Comparison of ENCODE assay signal across 8 cellular contexts in genomic region chr20:38446441-38447209, GRCh38. TPM values are rescaled to one million over a fixed set of nuclear protein-coding genes. Genes with fewer than 3 reads are reported as not detected.
A peak's percentile ranks its signal among the peaks of the same experiment; 100 is the strongest.
DNase-seq lines count a peak whose midpoint lies in the region; ATAC-seq and TF ChIP-seq lines count a peak whose summit lies in the region.

No MANE protein-coding gene starts in this region.

- H3K27me3 ChIP-seq in left lung = peaks cover 0 to 4% of the 10 kb centered on the region in 2 donors

- peaks cover 29% of the 10 kb centered on the region for H3K4me1 Mint-ChIP-seq in dendritic cell treated with granulocyte-macrophage colony-stimulating factor and Interleukin-4, amounts not matched to agents 40 ng/mL and 50 ng/mL, for 4 days (ENCODE audit: low read depth)

- H3K9me3 Mint-ChIP-seq in dendritic cell treated with granulocyte-macrophage colony-stimulating factor and Interleukin-4, amounts not matched to agents 40 ng/mL and 50 ng/mL, for 4 days = no peaks in the 10 kb centered on the region

- intact Hi-C loops in dendritic cell treated with granulocyte-macrophage colony-stimulating factor and Interleukin-4, amounts not matched to agents 40 ng/mL and 50 ng/mL, for 4 days (cut with micrococcal nuclease) = loop anchor here (1.0 kb wide), 1 partner anchor 11 kb away; the partner anchor contains the start of gene SNHG17
- intact Hi-C loops in left lung (cut with DNase I) = no loop called here

- H3K4me3 Mint-ChIP-seq in dendritic cell treated with granulocyte-macrophage colony-stimulating factor and Interleukin-4, amounts not matched to agents 40 ng/mL and 50 ng/mL, for 4 days = peak overlapping the region; percentile 84

- H3K36me3 Mint-ChIP-seq in dendritic cell treated with granulocyte-macrophage colony-stimulating factor and Interleukin-4, amounts not matched to agents 40 ng/mL and 50 ng/mL, for 4 days (ENCODE audit: low read depth) = peaks cover 35% of the 10 kb centered on the region

- peak overlapping the region; percentile 88 for H3K27ac Mint-ChIP-seq in dendritic cell treated with granulocyte-macrophage colony-stimulating factor and Interleukin-4, amounts not matched to agents 40 ng/mL and 50 ng/mL, for 4 days

- DNase-seq in C1 segment of cervical spinal cord (lab: John Stamatoyannopoulos, UW) (peak in 13 of 14 donors; percentile 42 to 85 (median 73)), NCI-H69 (lab: John Stamatoyannopoulos, UW) (peak; percentile 92), left lung (peak; percentile 91 to 99)
- DNase-seq in activated CD4-positive, alpha-beta T cell treated with anti-CD3 and anti-CD28 coated beads, Interleukin-2, amount 50 U/mL, for 1 hour = peak; percentile 94
- DNase-seq in stimulated activated CD4-positive, alpha-beta T cell treated with anti-CD3 and anti-CD28 coated beads, Interleukin-2, amount 100 ng/mL, for 24 hours = peak; percentile 97 to 99

- H3K27ac ChIP-seq in left lung = peak overlapping the region; percentile 68 to 77

- peaks cover 7 to 14% of the 10 kb centered on the region in 2 donors for H3K4me1 ChIP-seq in left lung

- peak overlapping the region; percentile 93 to 95 for H3K4me3 ChIP-seq in left lung

- H3K9me3 ChIP-seq in left lung = no peaks in the 10 kb centered on the region

- H3K36me3 ChIP-seq in left lung = peaks cover 0 to 25% of the 10 kb centered on the region in 2 donors

- TF ChIP-seq CTCF in left lung (IDR thresholded peaks at IDR 0.05) = peak; percentile 97 to 98

- ATAC-seq in GM19351 (IDR thresholded peaks at IDR 0.05; ENCODE audit: unreplicated experiment) (peak; percentile 86), HG03521 (IDR thresholded peaks at IDR 0.05; ENCODE audit: unreplicated experiment) (peak; percentile 75), left lung (peak; percentile 99)

- H3K27me3 Mint-ChIP-seq in dendritic cell treated with granulocyte-macrophage colony-stimulating factor and Interleukin-4, amounts not matched to agents 40 ng/mL and 50 ng/mL, for 4 days = peaks cover 14% of the 10 kb centered on the region

RNA-seq across cellular contexts. Expression of gene SNHG17, which starts 11.5 kb away (rescaled TPM):
- total RNA-seq in left lung = 10 to 100 TPM; 12.1 to 28.1 TPM

RNA-seq across cellular contexts. Expression of gene RALGAPB, which starts 26.0 kb away (rescaled TPM):
- total RNA-seq in left lung = 10 to 100 TPM; 29.6 to 36.8 TPM

Comparison
In these comparisons a context has a peak if more than half of its experiments do, and no peak if none do; other contexts are left out.
1. Peak in every context shown above with its lines: DNase-seq, ATAC-seq, H3K4me3 ChIP-seq and H3K27ac ChIP-seq.